2 cellular contexts compared by ENCODE assay signal in the genomic region with DNA sequence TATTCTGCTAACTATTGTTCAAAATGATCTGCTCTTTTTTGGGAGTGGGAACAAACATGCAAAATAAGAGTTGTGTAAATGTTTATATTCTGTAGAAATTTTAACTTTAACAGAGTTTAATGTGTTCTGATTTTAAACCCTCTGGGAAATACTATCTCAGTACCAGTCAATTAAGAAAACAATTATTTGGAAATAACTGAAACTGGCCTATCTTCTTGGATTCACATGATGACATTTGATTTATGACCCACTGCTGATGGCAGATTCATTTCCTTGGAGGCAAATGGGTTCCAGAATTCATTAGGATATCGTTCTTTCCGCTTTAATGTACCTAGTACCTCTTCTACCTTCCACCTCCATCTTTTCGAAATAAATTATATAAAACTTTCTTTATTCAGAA.
TF ChIP-seq lines count a peak whose summit lies in the region.

No MANE protein-coding gene starts in this region.

TF ChIP-seq in liver, 16 proteins besides CTCF, POLR2A, EP300 and RAD21:
- TF ChIP-seq, protein P1, sequence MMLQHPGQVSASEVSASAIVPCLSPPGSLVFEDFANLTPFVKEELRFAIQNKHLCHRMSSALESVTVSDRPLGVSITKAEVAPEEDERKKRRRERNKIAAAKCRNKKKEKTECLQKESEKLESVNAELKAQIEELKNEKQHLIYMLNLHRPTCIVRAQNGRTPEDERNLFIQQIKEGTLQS (IDR thresholded peaks at IDR 0.05) = no peak
- TF ChIP-seq FOXA2 (IDR thresholded peaks at IDR 0.05) (no peak), NR2F2 (IDR thresholded peaks at IDR 0.05) (no peak), TAF1 (conservative IDR thresholded peaks at IDR 0.05) (no peak), RXRA (IDR thresholded peaks at IDR 0.05) (peak in 1 of 2 donors; percentile 77), MAX (IDR thresholded peaks at IDR 0.05) (peak; percentile 11), JUND (IDR thresholded peaks at IDR 0.05) (peak in 1 of 2 donors; percentile 28), EGR1 (IDR thresholded peaks at IDR 0.05; ENCODE audit: low read depth in 2 of 2) (no peak), HNF4A (conservative IDR thresholded peaks at IDR 0.05) (peak; percentile 26 to 60), YY1 (IDR thresholded peaks at IDR 0.05) (peak; percentile 48), FOXA1 (IDR thresholded peaks at IDR 0.05) (no peak), GABPA (IDR thresholded peaks at IDR 0.05 in 1 of 2, conservative IDR thresholded peaks at IDR 0.05 in 1 of 2) (no peak), HNF4G (IDR thresholded peaks at IDR 0.05) (no peak)
- TF ChIP-seq, protein P2, sequence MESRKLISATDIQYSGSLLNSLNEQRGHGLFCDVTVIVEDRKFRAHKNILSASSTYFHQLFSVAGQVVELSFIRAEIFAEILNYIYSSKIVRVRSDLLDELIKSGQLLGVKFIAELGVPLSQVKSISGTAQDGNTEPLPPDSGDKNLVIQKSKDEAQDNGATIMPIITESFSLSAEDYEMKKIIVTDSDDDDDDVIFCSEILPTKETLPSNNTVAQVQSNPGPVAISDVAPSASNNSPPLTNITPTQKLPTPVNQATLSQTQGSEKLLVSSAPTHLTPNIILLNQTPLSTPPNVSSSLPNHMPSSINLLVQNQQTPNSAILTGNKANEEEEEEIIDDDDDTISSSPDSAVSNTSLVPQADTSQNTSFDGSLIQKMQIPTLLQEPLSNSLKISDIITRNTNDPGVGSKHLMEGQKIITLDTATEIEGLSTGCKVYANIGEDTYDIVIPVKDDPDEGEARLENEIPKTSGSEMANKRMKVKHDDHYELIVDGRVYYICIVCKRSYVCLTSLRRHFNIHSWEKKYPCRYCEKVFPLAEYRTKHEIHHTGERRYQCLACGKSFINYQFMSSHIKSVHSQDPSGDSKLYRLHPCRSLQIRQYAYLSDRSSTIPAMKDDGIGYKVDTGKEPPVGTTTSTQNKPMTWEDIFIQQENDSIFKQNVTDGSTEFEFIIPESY (IDR thresholded peaks at IDR 0.05) = peak; percentile 55

TF ChIP-seq in HepG2, 621 proteins besides CTCF, POLR2A, EP300 and RAD21:
- TF ChIP-seq PITX1 (CRISPR knock-in tag; IDR thresholded peaks at IDR 0.05) (no peak), SMAD9 (CRISPR knock-in tag; IDR thresholded peaks at IDR 0.05) (no peak), ZNF34 (CRISPR knock-in tag; IDR thresholded peaks at IDR 0.05; ENCODE audit: borderline replicate concordance) (no peak), NFE2L1 (CRISPR knock-in tag; IDR thresholded peaks at IDR 0.05; ENCODE audit: borderline replicate concordance) (no peak), BHLHE40 (IDR thresholded peaks at IDR 0.05; ENCODE audit: low read length) (no peak), HOXA3 (CRISPR knock-in tag; IDR thresholded peaks at IDR 0.05) (no peak), PTBP1 (IDR thresholded peaks at IDR 0.05; ENCODE audit: low read depth, low read length, poor library complexity, severe bottlenecking) (no peak), HOXA7 (CRISPR knock-in tag; IDR thresholded peaks at IDR 0.05) (no peak), REPIN1 (CRISPR knock-in tag; IDR thresholded peaks at IDR 0.05; ENCODE audit: borderline replicate concordance, low read depth) (no peak), ZNF329 (CRISPR knock-in tag; IDR thresholded peaks at IDR 0.05; ENCODE audit: low read depth) (no peak), ZFP37 (CRISPR knock-in tag; IDR thresholded peaks at IDR 0.05; ENCODE audit: borderline replicate concordance) (no peak), IKZF4 (CRISPR knock-in tag; IDR thresholded peaks at IDR 0.05; ENCODE audit: borderline replicate concordance, low read depth, not compliant biosample characterization) (no peak), SP5 (CRISPR knock-in tag; IDR thresholded peaks at IDR 0.05; ENCODE audit: borderline replicate concordance, low read depth) (no peak), ZNF839 (CRISPR knock-in tag; IDR thresholded peaks at IDR 0.05; ENCODE audit: borderline replicate concordance) (no peak)
- TF ChIP-seq, protein P3, sequence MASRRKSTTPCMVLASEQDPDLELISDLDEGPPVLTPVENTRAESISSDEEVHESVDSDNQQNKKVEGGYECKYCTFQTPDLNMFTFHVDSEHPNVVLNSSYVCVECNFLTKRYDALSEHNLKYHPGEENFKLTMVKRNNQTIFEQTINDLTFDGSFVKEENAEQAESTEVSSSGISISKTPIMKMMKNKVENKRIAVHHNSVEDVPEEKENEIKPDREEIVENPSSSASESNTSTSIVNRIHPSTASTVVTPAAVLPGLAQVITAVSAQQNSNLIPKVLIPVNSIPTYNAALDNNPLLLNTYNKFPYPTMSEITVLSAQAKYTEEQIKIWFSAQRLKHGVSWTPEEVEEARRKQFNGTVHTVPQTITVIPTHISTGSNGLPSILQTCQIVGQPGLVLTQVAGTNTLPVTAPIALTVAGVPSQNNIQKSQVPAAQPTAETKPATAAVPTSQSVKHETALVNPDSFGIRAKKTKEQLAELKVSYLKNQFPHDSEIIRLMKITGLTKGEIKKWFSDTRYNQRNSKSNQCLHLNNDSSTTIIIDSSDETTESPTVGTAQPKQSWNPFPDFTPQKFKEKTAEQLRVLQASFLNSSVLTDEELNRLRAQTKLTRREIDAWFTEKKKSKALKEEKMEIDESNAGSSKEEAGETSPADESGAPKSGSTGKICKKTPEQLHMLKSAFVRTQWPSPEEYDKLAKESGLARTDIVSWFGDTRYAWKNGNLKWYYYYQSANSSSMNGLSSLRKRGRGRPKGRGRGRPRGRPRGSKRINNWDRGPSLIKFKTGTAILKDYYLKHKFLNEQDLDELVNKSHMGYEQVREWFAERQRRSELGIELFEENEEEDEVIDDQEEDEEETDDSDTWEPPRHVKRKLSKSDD (CRISPR knock-in tag; IDR thresholded peaks at IDR 0.05; ENCODE audit: low read depth) = no peak
